Comparison of ENCODE assay signal across 1 cellular context in the genomic region with DNA sequence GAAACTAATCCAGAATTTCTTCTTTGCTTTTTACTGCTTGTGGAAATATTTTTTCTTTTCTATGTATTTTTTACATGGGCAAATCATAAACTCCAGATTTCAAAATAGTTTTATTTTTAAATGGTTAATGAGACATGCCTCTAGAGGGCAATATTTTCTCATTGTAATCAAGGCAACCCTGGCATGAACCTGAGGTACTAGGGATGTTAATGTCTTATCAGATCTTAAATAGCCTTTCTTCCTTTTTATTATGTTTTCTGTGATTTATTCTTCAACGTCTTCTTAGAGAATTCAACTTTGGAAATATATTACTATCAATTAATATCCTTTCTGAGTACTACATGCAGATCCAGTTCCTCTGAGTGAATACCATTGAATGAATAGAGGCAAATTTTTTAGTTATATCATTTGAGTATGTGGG.
A peak's percentile ranks its signal among the peaks of the same experiment; 100 is the strongest.
TF ChIP-seq lines count a peak whose summit lies in the region.

No MANE protein-coding gene starts in this region.

TF ChIP-seq in HepG2, 621 proteins besides CTCF, POLR2A, EP300 and RAD21 (continued from another document and continues in another):
- TF ChIP-seq ZNF652 (CRISPR knock-in tag; IDR thresholded peaks at IDR 0.05; ENCODE audit: borderline replicate concordance, low read depth) (peak; percentile 79), ZNF543 (CRISPR knock-in tag; IDR thresholded peaks at IDR 0.05) (no peak), ZNF800 (CRISPR knock-in tag; IDR thresholded peaks at IDR 0.05) (no peak), TAF15 (IDR thresholded peaks at IDR 0.05; ENCODE audit: low read depth, low read length, poor library complexity, severe bottlenecking) (no peak), POLR2AphosphoS5 (IDR thresholded peaks at IDR 0.05; ENCODE audit: low read depth, low read length) (no peak), ZNF776 (CRISPR knock-in tag; IDR thresholded peaks at IDR 0.05) (no peak), ZBTB21 (CRISPR knock-in tag; IDR thresholded peaks at IDR 0.05) (no peak), SOX5 (CRISPR knock-in tag; IDR thresholded peaks at IDR 0.05; ENCODE audit: borderline replicate concordance) (no peak), KLF6 (CRISPR knock-in tag; IDR thresholded peaks at IDR 0.05) (no peak), ZNF687 (CRISPR knock-in tag; IDR thresholded peaks at IDR 0.05) (no peak), SMC3 (IDR thresholded peaks at IDR 0.05; ENCODE audit: low read length) (peak; percentile 63), ZKSCAN8 (CRISPR knock-in tag; IDR thresholded peaks at IDR 0.05; ENCODE audit: borderline replicate concordance) (no peak), DNMT1 (CRISPR knock-in tag; IDR thresholded peaks at IDR 0.05) (no peak), MED8 (CRISPR knock-in tag; IDR thresholded peaks at IDR 0.05; ENCODE audit: insufficient replicate concordance) (no peak), DNMT3B (CRISPR knock-in tag; conservative IDR thresholded peaks at IDR 0.05) (no peak), GATAD2A (CRISPR knock-in tag; IDR thresholded peaks at IDR 0.05) (0 out of 2 replicates have a peak, but pooled peaks have one; percentile 22), HNF4G (IDR thresholded peaks at IDR 0.05; ENCODE audit: borderline replicate concordance, low read depth, low read length) (no peak), HNF4G (CRISPR knock-in tag; IDR thresholded peaks at IDR 0.05; ENCODE audit: borderline replicate concordance, low read depth) (no peak), TOE1 (CRISPR knock-in tag; IDR thresholded peaks at IDR 0.05) (no peak), U2AF2 (IDR thresholded peaks at IDR 0.05; ENCODE audit: low read depth, low read length) (no peak), ZNF281 (CRISPR knock-in tag; IDR thresholded peaks at IDR 0.05; ENCODE audit: borderline replicate concordance) (no peak), CERS6 (CRISPR knock-in tag; IDR thresholded peaks at IDR 0.05) (no peak), ZNF577 (CRISPR knock-in tag; IDR thresholded peaks at IDR 0.05; ENCODE audit: borderline replicate concordance, low read depth) (no peak)
- TF ChIP-seq, protein P1, sequence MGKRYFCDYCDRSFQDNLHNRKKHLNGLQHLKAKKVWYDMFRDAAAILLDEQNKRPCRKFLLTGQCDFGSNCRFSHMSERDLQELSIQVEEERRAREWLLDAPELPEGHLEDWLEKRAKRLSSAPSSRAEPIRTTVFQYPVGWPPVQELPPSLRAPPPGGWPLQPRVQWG (CRISPR knock-in tag; IDR thresholded peaks at IDR 0.05; ENCODE audit: borderline replicate concordance, low read depth): no peak
- TF ChIP-seq, protein P2, sequence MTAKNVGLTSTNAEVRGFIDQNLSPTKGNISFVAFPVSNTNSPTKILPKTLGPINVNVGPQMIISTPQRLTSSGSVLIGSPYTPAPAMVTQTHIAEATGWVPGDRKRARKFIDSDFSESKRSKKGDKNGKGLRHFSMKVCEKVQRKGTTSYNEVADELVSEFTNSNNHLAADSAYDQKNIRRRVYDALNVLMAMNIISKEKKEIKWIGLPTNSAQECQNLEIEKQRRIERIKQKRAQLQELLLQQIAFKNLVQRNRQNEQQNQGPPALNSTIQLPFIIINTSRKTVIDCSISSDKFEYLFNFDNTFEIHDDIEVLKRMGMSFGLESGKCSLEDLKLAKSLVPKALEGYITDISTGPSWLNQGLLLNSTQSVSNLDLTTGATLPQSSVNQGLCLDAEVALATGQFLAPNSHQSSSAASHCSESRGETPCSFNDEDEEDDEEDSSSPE (CRISPR knock-in tag; IDR thresholded peaks at IDR 0.05): no peak
- TF ChIP-seq, protein P3, sequence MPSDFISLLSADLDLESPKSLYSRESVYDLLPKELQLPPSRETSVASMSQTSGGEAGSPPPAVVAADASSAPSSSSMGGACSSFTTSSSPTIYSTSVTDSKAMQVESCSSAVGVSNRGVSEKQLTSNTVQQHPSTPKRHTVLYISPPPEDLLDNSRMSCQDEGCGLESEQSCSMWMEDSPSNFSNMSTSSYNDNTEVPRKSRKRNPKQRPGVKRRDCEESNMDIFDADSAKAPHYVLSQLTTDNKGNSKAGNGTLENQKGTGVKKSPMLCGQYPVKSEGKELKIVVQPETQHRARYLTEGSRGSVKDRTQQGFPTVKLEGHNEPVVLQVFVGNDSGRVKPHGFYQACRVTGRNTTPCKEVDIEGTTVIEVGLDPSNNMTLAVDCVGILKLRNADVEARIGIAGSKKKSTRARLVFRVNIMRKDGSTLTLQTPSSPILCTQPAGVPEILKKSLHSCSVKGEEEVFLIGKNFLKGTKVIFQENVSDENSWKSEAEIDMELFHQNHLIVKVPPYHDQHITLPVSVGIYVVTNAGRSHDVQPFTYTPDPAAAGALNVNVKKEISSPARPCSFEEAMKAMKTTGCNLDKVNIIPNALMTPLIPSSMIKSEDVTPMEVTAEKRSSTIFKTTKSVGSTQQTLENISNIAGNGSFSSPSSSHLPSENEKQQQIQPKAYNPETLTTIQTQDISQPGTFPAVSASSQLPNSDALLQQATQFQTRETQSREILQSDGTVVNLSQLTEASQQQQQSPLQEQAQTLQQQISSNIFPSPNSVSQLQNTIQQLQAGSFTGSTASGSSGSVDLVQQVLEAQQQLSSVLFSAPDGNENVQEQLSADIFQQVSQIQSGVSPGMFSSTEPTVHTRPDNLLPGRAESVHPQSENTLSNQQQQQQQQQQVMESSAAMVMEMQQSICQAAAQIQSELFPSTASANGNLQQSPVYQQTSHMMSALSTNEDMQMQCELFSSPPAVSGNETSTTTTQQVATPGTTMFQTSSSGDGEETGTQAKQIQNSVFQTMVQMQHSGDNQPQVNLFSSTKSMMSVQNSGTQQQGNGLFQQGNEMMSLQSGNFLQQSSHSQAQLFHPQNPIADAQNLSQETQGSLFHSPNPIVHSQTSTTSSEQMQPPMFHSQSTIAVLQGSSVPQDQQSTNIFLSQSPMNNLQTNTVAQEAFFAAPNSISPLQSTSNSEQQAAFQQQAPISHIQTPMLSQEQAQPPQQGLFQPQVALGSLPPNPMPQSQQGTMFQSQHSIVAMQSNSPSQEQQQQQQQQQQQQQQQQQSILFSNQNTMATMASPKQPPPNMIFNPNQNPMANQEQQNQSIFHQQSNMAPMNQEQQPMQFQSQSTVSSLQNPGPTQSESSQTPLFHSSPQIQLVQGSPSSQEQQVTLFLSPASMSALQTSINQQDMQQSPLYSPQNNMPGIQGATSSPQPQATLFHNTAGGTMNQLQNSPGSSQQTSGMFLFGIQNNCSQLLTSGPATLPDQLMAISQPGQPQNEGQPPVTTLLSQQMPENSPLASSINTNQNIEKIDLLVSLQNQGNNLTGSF (CRISPR knock-in tag; IDR thresholded peaks at IDR 0.05): no peak
- TF ChIP-seq, protein P4, sequence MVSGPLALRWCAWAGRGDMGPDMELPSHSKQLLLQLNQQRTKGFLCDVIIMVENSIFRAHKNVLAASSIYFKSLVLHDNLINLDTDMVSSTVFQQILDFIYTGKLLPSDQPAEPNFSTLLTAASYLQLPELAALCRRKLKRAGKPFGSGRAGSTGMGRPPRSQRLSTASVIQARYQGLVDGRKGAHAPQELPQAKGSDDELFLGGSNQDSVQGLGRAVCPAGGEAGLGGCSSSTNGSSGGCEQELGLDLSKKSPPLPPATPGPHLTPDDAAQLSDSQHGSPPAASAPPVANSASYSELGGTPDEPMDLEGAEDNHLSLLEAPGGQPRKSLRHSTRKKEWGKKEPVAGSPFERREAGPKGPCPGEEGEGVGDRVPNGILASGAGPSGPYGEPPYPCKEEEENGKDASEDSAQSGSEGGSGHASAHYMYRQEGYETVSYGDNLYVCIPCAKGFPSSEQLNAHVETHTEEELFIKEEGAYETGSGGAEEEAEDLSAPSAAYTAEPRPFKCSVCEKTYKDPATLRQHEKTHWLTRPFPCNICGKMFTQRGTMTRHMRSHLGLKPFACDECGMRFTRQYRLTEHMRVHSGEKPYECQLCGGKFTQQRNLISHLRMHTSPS (CRISPR knock-in tag; IDR thresholded peaks at IDR 0.05; ENCODE audit: low read depth): no peak
- TF ChIP-seq, protein P5, sequence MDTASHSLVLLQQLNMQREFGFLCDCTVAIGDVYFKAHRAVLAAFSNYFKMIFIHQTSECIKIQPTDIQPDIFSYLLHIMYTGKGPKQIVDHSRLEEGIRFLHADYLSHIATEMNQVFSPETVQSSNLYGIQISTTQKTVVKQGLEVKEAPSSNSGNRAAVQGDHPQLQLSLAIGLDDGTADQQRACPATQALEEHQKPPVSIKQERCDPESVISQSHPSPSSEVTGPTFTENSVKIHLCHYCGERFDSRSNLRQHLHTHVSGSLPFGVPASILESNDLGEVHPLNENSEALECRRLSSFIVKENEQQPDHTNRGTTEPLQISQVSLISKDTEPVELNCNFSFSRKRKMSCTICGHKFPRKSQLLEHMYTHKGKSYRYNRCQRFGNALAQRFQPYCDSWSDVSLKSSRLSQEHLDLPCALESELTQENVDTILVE (CRISPR knock-in tag; IDR thresholded peaks at IDR 0.05): no peak
- TF ChIP-seq, protein P6, sequence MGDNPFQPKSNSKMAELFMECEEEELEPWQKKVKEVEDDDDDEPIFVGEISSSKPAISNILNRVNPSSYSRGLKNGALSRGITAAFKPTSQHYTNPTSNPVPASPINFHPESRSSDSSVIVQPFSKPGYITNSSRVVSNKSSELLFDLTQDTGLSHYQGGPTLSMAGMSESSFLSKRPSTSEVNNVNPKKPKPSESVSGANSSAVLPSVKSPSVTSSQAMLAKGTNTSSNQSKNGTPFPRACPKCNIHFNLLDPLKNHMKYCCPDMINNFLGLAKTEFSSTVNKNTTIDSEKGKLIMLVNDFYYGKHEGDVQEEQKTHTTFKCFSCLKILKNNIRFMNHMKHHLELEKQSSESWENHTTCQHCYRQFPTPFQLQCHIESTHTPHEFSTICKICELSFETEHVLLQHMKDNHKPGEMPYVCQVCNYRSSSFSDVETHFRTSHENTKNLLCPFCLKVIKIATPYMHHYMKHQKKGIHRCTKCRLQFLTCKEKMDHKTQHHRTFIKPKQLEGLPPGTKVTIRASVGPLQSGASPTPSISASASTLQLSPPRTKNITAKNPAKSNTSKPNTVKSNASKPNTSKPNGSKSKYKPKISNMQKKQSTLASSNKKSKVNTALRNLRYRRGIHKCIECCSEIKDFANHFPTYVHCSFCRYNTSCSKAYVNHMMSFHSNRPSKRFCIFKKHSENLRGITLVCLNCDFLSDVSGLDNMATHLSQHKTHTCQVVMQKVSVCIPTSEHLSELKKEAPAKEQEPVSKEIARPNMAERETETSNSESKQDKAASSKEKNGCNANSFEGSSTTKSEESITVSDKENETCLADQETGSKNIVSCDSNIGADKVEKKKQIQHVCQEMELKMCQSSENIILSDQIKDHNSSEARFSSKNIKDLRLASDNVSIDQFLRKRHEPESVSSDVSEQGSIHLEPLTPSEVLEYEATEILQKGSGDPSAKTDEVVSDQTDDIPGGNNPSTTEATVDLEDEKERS (CRISPR knock-in tag; IDR thresholded peaks at IDR 0.05): no peak
